8 cellular contexts compared by ENCODE assay signal in the genomic region with DNA sequence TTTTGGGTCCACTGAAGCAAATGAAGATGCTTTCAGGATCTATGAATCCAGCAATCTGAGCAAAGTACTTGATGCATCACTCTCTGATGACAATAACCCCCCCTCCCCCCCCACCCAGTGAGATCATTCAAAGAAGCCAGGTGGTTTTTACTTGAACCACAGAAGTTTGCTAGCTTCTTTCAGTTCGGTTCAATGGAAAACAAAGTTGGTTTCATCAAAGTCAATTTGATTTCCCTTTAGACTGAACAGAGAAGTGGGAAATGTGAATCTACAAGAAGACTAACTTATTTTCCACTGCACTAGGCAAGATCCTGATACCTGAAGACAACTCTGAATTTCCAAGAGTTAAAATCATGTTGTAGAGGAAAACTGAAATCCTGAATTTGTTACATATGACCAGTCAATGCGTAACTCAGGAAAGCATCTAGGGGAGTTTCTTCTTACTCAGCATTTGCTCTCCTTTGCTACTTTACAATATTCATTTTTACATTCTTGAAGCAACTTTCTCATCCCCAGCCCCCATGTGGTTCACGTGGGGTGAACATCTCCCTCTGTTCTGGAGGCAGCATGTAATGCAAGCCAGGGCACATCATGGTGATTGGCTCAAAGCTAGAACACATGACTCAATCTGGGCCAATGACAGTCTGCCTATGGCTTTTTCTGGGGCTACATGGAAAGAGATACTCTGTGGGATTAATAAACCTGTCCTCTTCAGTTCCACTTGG.
DNase-seq lines count a peak whose midpoint lies in the region; ATAC-seq and TF ChIP-seq lines count a peak whose summit lies in the region.

No MANE protein-coding gene starts in this region.

- H3K36me3 ChIP-seq in CD4-positive, alpha-beta memory T cell (ENCODE audit: insufficient read depth, low read length) = peaks cover 8% of the 10 kb centered on the region
- H3K36me3 ChIP-seq in HAP-1 (replicated peaks) (peaks cover 13% of the 10 kb centered on the region), A673 (ENCODE audit: insufficient read depth, low read length, poor library complexity, severe bottlenecking) (no peaks in the 10 kb centered on the region)

- H3K4me3 Mint-ChIP-seq in CD4-positive, alpha-beta memory T cell = peak overlapping the region; percentile 31 to 79 (median 62)

- ATAC-seq in GM21723 (IDR thresholded peaks at IDR 0.05; ENCODE audit: unreplicated experiment) = peak; percentile 65

- H3K27ac Mint-ChIP-seq in CD4-positive, alpha-beta memory T cell = peak overlapping the region; percentile 88 to 98 (median 95)

- peak overlapping the region in 1 of 2 donors; percentile 8 for H3K4me3 ChIP-seq in CD4-positive, alpha-beta memory T cell (ENCODE audit: low read length in 2 of 2)
- H3K4me3 ChIP-seq in astrocyte of the spinal cord (ENCODE audit: low read depth, low read length) (no peak overlapping the region), HAP-1 (no peak overlapping the region), A673 (ENCODE audit: low read depth, low read length, poor library complexity, severe bottlenecking) (no peak overlapping the region)

- BruUV-seq in A673 (replicated peaks; lab: Mats Ljungman, UMichigan) = no TSS peak

- peak; percentile 65 to 78 (median 72) for DNase-seq in CD4-positive, alpha-beta memory T cell
- DNase-seq in RPMI8226 = peak; percentile 4
- DNase-seq in astrocyte of the spinal cord (ENCODE audit: low read depth, low spot score) = peak; percentile 22
- peak; percentile 36 to 45 (median 42) for DNase-seq in stimulated activated CD4-positive, alpha-beta T cell treated with anti-CD3 and anti-CD28 coated beads, TNF-alpha, amount 100 ng/mL, for 4 hours (ENCODE audit: low read depth in 3 of 3)
- DNase-seq in iPS-NIHi7 (ENCODE audit: extremely low spot score) = no peak
- no peak for DNase-seq in HAP-1 (ENCODE audit: low spot score in 2 of 2)
- no peak for DNase-seq in A673 (ENCODE audit: low spot score)

- POLR2A ChIA-PET in CD4-positive, alpha-beta memory T cell (lab: Charles Lee; ENCODE audit: partially characterized antibody) = interaction anchor here (0.5 to 2.8 kb wide), 6 partner anchors 12 to 149 kb away, joined by 3 to 14 read pairs (median 3); no protein-coding TSS in a partner anchor
- POLR2A ChIA-PET in A673 (lab: Charles Lee; ENCODE audit: low non-redundant PET) = no interaction called here

- H3K9me3 ChIP-seq in CD4-positive, alpha-beta memory T cell (ENCODE audit: control insufficient read depth in 1 of 2, low read length in 2 of 2) = no peaks in the 10 kb centered on the region
- peaks cover 8% of the 10 kb centered on the region; the same call in 1 of the 2 replicates for H3K9me3 ChIP-seq in HAP-1
- no peaks in the 10 kb centered on the region for H3K9me3 ChIP-seq in A673 (ENCODE audit: low read depth, low read length, poor library complexity, severe bottlenecking)

- peaks cover 0 to 5% (median 0%) of the 10 kb centered on the region in 8 donors for H3K9me3 Mint-ChIP-seq in CD4-positive, alpha-beta memory T cell

- TF ChIP-seq CTCF in astrocyte of the spinal cord (IDR thresholded peaks at IDR 0.05; ENCODE audit: low read depth, low read length) = no peak
- TF ChIP-seq CTCF in A673 (conservative IDR thresholded peaks at IDR 0.05; ENCODE audit: low read depth, low read length) = no peak

- H3K4me1 ChIP-seq in CD4-positive, alpha-beta memory T cell (ENCODE audit: insufficient read depth, low read length) = peaks cover 70% of the 10 kb centered on the region
- peaks cover 5% of the 10 kb centered on the region for H3K4me1 ChIP-seq in HAP-1
- peaks cover 15% of the 10 kb centered on the region for H3K4me1 ChIP-seq in A673 (ENCODE audit: insufficient read depth, low read length, poor library complexity, severe bottlenecking)

- H3K4me1 Mint-ChIP-seq in CD4-positive, alpha-beta memory T cell = peaks cover 54 to 87% (median 70%) of the 10 kb centered on the region in 4 donors

- H3K27me3 ChIP-seq in CD4-positive, alpha-beta memory T cell (ENCODE audit: insufficient read depth, low read length) = no peaks in the 10 kb centered on the region
- H3K27me3 ChIP-seq in HAP-1 (ENCODE audit: low read depth) (no peaks in the 10 kb centered on the region), A673 (replicated peaks; ENCODE audit: insufficient read depth, low read depth, low read length, poor library complexity) (no peaks in the 10 kb centered on the region)

- H3K27ac ChIP-seq in CD4-positive, alpha-beta memory T cell (ENCODE audit: low read depth, low read length) = peak overlapping the region; percentile 68
- H3K27ac ChIP-seq in A673 (ENCODE audit: low read depth, low read length, poor library complexity, severe bottlenecking) = no peak overlapping the region

- intact Hi-C loops in CD4-positive, alpha-beta memory T cell (cut with micrococcal nuclease) = loop anchor here (1.0 to 2.0 kb wide), 3 partner anchors 14 to 120 kb away; no protein-coding TSS in a partner anchor
- intact Hi-C loops in A673 (cut with micrococcal nuclease; ENCODE audit: unreplicated experiment) = no loop called here

- CTCF ChIA-PET in CD4-positive, alpha-beta memory T cell (lab: Charles Lee; ENCODE audit: partially characterized antibody) = interaction anchor here (0.6 to 1.3 kb wide), 3 partner anchors 13 to 58 kb away, joined by 3 to 5 read pairs (median 4); no protein-coding TSS in a partner anchor
- CTCF ChIA-PET in A673 (lab: Charles Lee) = no interaction called here

- H3K27me3 Mint-ChIP-seq in CD4-positive, alpha-beta memory T cell = no peaks in the 10 kb centered on the region

- in situ Hi-C loops in astrocyte of the spinal cord (cut with HindIII; ENCODE audit: low sequenced_read_pairs) = no loop called here
- in situ Hi-C loops in HAP-1 (cut with MboI; ENCODE audit: low sequenced_read_pairs) = no loop called here

- peaks cover 28 to 66% of the 10 kb centered on the region in 2 donors for H3K36me3 Mint-ChIP-seq in CD4-positive, alpha-beta memory T cell

Comparison
In these comparisons a context has a peak if more than half of its experiments do, and no peak if none do; other contexts are left out.
1. DNase-seq: peak in CD4-positive, alpha-beta memory T cell (5 of 5), RPMI8226 (single experiment), astrocyte of the spinal cord (single experiment) and stimulated activated CD4-positive, alpha-beta T cell treated with anti-CD3 and anti-CD28 coated beads, TNF-alpha, amount 100 ng/mL, for 4 hours (3 of 3); none in iPS-NIHi7 (single experiment), HAP-1 (0 of 2) and A673 (single experiment).